Comparison of ENCODE assay signal across 8 cellular contexts in genomic region chr5:38556599-38557308, GRCh38. TPM values are rescaled to one million over a fixed set of nuclear protein-coding genes. Genes with fewer than 3 reads are reported as not detected.
DNase-seq lines count a peak whose midpoint lies in the region; ATAC-seq and TF ChIP-seq lines count a peak whose summit lies in the region.

Gene LIFR (minus strand): TSS chr5:38556646. CDS start chr5:38530647, 25,999 bp downstream.

- DNase-seq in HS-27A (ENCODE audit: low read depth) (peak; percentile 63), SK-N-MC (ENCODE audit: low read depth, low spot score) (no peak), cardiac septum (ENCODE audit: low spot score) (peak; percentile 88), osteoblast (ENCODE audit: insufficient read length, low spot score, missing footprints) (peak; percentile 96), upper lobe of right lung (peak; percentile 91)

- H3K4me3 ChIP-seq in SK-N-MC, result peak within 1 kb of the TSS; percentile 98
- H3K4me3 ChIP-seq in osteoblast (ENCODE audit: insufficient read depth, low read length), result peak within 1 kb of the TSS; percentile 77
- H3K4me3 ChIP-seq in upper lobe of right lung, result peak within 1 kb of the TSS; percentile 72

- H3K9ac ChIP-seq in SK-N-MC (ENCODE audit: insufficient read length), result peak within 1 kb of the TSS; percentile 88

- H3K9me3 ChIP-seq in SK-N-MC (ENCODE audit: low read depth, low read length) (no peaks in the 10 kb centered on the region), osteoblast (ENCODE audit: low read depth, low read length) (no peaks in the 10 kb centered on the region), upper lobe of right lung (no peaks in the 10 kb centered on the region)

- peak within 1 kb of the TSS; percentile 86 for H3K27ac ChIP-seq in 22Rv1
- H3K27ac ChIP-seq in SK-N-MC, result peak within 1 kb of the TSS; percentile 78
- H3K27ac ChIP-seq in angular gyrus (ENCODE audit: low read depth, low read length), result peak within 1 kb of the TSS; percentile 99
- H3K27ac ChIP-seq in osteoblast (ENCODE audit: low read depth, low read length), result peak within 1 kb of the TSS; percentile 52
- H3K27ac ChIP-seq in upper lobe of right lung, result peak within 1 kb of the TSS; percentile 96

- no peak for TF ChIP-seq CTCF in 22Rv1 (IDR thresholded peaks at IDR 0.05)
- no peak for TF ChIP-seq CTCF in osteoblast (IDR thresholded peaks at IDR 0.05; ENCODE audit: extremely low read depth, low read depth, low read length)
- TF ChIP-seq CTCF in upper lobe of right lung (IDR thresholded peaks at IDR 0.05), result no peak

- intact Hi-C loops in cardiac septum (cut with DNase I) (loop anchor here (2.0 to 5.0 kb wide), 3 partner anchors 44 to 251 kb away; no protein-coding TSS in a partner anchor), upper lobe of right lung (cut with DNase I) (loop anchor here (10.0 kb wide), 1 partner anchor 108 kb away; no protein-coding TSS in a partner anchor)

- H3K4me2 ChIP-seq in osteoblast (ENCODE audit: insufficient read depth, low read length), result peak within 1 kb of the TSS; percentile 98

- H3K36me3 ChIP-seq in SK-N-MC (ENCODE audit: insufficient read depth, low read length), result no peaks in the 10 kb centered on the region
- H3K36me3 ChIP-seq in osteoblast (ENCODE audit: insufficient read depth, low read length), result no peaks in the 10 kb centered on the region
- H3K36me3 ChIP-seq in upper lobe of right lung, result no peaks in the 10 kb centered on the region

- H3K27me3 ChIP-seq in osteoblast (ENCODE audit: insufficient read depth, low read length), result peaks cover 5% of the 10 kb centered on the region
- no peaks in the 10 kb centered on the region for H3K27me3 ChIP-seq in upper lobe of right lung

- H4K20me1 ChIP-seq in osteoblast (ENCODE audit: insufficient read depth, low read length), result no peaks in the 10 kb centered on the region

- H3K4me1 ChIP-seq in osteoblast (ENCODE audit: insufficient read depth, low read length) (peaks cover 15% of the 10 kb centered on the region), upper lobe of right lung (peaks cover 17% of the 10 kb centered on the region)

- ATAC-seq in GM18867 (IDR thresholded peaks at IDR 0.05; ENCODE audit: unreplicated experiment), result peak; percentile 44
- ATAC-seq in upper lobe of right lung, result peak; percentile 92

- peak within 1 kb of the TSS; percentile 97 for H2AFZ ChIP-seq in osteoblast (ENCODE audit: low read length)

- H3K79me2 ChIP-seq in osteoblast (ENCODE audit: insufficient read depth, low read length), result peaks cover 23% of the 10 kb centered on the region

RNA-seq across cellular contexts. Expression of gene LIFR, which starts in this region (rescaled TPM):
- total RNA-seq in cardiac septum, result 30.9 TPM
- 33.6 and 39.8 TPM in 2 replicates for total RNA-seq in osteoblast
- total RNA-seq in upper lobe of right lung, result 151 TPM
